ENCODE assay signal across 8 cellular contexts in genomic region chr21:36419996-36420395, GRCh38. TPM values are rescaled to one million over a fixed set of nuclear protein-coding genes. Genes with fewer than 3 reads are reported as not detected.
DNase-seq lines count a peak whose midpoint lies in the region; ATAC-seq and TF ChIP-seq lines count a peak whose summit lies in the region.

No MANE protein-coding gene starts in this region.

- TF ChIP-seq CTCF in astrocyte of the cerebellum (IDR thresholded peaks at IDR 0.05; ENCODE audit: low read depth, low read length, missing control alignments): peak; percentile 81

- DNase-seq in activated gamma-delta T cell treated with Interleukin-2 at 50 U/mL for 16 hours (peak; percentile 45), activated gamma-delta T cell (lab: John Stamatoyannopoulos, UW) (no peak), NAMALWA (ENCODE audit: low spot score) (peak; percentile 73), SKM-1 treated with dmso at 0.1 percent for 144 hours (lab: John Stamatoyannopoulos, UW; ENCODE audit: unreplicated experiment) (peak; percentile 69), astrocyte of the cerebellum (ENCODE audit: low read depth) (peak; percentile 83), hippocampal formation (lab: John Stamatoyannopoulos, UW) (peak; percentile 35 to 70), sciatic nerve (ENCODE audit: low spot score) (peak; percentile 82)

- intact Hi-C loops in sciatic nerve (cut with DNase I): no loop called here

- in situ Hi-C loops in astrocyte of the cerebellum (cut with HindIII; ENCODE audit: low sequenced_read_pairs): loop anchor here (10.0 kb wide), 1 partner anchor 345 kb away; no protein-coding TSS in a partner anchor

- no peak overlapping the region for H3K4me3 ChIP-seq in astrocyte of the cerebellum (ENCODE audit: low read depth, low read length)

- ATAC-seq in sciatic nerve (peak; percentile 89), HG03439 (IDR thresholded peaks at IDR 0.05; ENCODE audit: unreplicated experiment) (no peak)

RNA-seq across cellular contexts. Expression of gene CHAF1B, which starts 34.8 kb away (rescaled TPM):
- 2.5 TPM for total RNA-seq in sciatic nerve

RNA-seq across cellular contexts. Expression of gene CLDN14, which starts 59.9 kb away (rescaled TPM):
- 1.2 TPM for total RNA-seq in sciatic nerve
